Comparison of ENCODE assay signal across 30 cellular contexts in the genomic region with DNA sequence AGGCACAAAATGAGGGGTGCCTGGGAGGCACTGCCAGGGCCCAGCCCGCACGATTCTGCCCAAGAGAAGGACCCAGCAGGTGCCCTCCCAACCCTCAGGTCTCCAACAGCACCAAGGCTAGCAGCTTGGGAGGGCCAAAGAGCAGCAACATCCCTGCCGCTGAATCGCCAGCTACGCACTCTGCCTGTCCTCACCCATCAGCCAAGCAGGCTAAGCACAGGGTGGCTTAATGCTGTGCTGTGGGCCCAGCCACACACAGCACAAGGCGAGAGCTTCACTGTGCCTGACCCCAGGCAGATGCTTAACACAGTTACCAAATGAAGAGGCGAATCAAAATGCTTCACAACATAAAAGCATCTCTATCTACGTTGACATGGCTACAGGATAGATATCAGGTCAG.
"Had no signal": no experiment of that assay in that cellular context is flagged by ENCODE, and none has a peak within 500 bp of the region (broad histone marks: within the 10 kb centered on the region; RNA-seq: fewer than 3 reads in every experiment).

No MANE protein-coding gene starts in this region.

- ATAC-seq: activated CD4-positive, alpha-beta T cell treated with anti-CD3 and anti-CD28 coated beads for 36 hours; body of pancreas; gastrocnemius medialis; natural killer cell treated with Interleukin-12 subunit alpha and Interleukin-12 subunit beta and Interleukin-15 and Interleukin-18, amount 100 ng/mL, for 72 hours; sciatic nerve; stimulated activated effector memory CD8-positive, alpha-beta T cell treated with anti-CD3 and anti-CD28 coated beads, Interleukin-12 subunit alpha, Interleukin-12 subunit beta, amount 100 ng/mL, for 72 hours had no signal

- H3K27me3 ChIP-seq: adrenal gland, body of pancreas, gastrocnemius medialis, ovary had no signal

- H3K9me3 Mint-ChIP-seq: activated naive CD4-positive, alpha-beta T cell treated with anti-CD3 and anti-CD28 coated beads for 36 hours; activated naive CD8-positive, alpha-beta T cell treated with anti-CD3 and anti-CD28 coated beads for 36 hours; activated T-helper 1 cell treated with anti-CD3 and anti-CD28 coated beads, Interleukin-12 subunit alpha, Interleukin-12 subunit beta, Interleukin-2, Interleukin-4 antibody, amounts not matched to agents 30 ng/mL and 10 ng/mL and 1 ng/mL, durations not matched to agents 14 hours and 24 hours and 36 hours; natural killer cell treated with Interleukin-12 subunit alpha and Interleukin-12 subunit beta and Interleukin-15 and Interleukin-18, amount 100 ng/mL, for 72 hours; stimulated activated effector memory CD8-positive, alpha-beta T cell treated with anti-CD3 and anti-CD28 coated beads, Interleukin-12 subunit alpha, Interleukin-12 subunit beta, amount 100 ng/mL, for 72 hours; stimulated activated naive CD8-positive, alpha-beta T cell treated with anti-CD3 and anti-CD28 coated beads, Interleukin-15, Interleukin-2, amounts not matched to agents 100 ng/mL and 50 ng/mL, for 24 hours had no signal

- H3K4me3 Mint-ChIP-seq: activated CD4-positive, alpha-beta T cell treated with anti-CD3 and anti-CD28 coated beads for 36 hours; activated naive CD4-positive, alpha-beta T cell treated with anti-CD3 and anti-CD28 coated beads for 36 hours; activated naive CD8-positive, alpha-beta T cell treated with anti-CD3 and anti-CD28 coated beads for 36 hours; activated T-helper 1 cell treated with anti-CD3 and anti-CD28 coated beads, Interleukin-12 subunit alpha, Interleukin-12 subunit beta, Interleukin-2, Interleukin-4 antibody, amounts not matched to agents 30 ng/mL and 10 ng/mL and 1 ng/mL, durations not matched to agents 14 hours and 24 hours and 36 hours; natural killer cell treated with Interleukin-12 subunit alpha and Interleukin-12 subunit beta and Interleukin-15 and Interleukin-18, amount 100 ng/mL, for 72 hours; stimulated activated effector memory CD8-positive, alpha-beta T cell treated with anti-CD3 and anti-CD28 coated beads, Interleukin-12 subunit alpha, Interleukin-12 subunit beta, amount 100 ng/mL, for 72 hours; stimulated activated naive CD8-positive, alpha-beta T cell treated with anti-CD3 and anti-CD28 coated beads, Interleukin-15, Interleukin-2, amounts not matched to agents 100 ng/mL and 50 ng/mL, for 24 hours had no signal

- H3K9me3 ChIP-seq: adrenal gland, body of pancreas, gastrocnemius medialis, left ventricle myocardium inferior, mucosa of descending colon, ovary, thoracic aorta had no signal

- H3K27me3 Mint-ChIP-seq: activated CD4-positive, alpha-beta T cell treated with anti-CD3 and anti-CD28 coated beads for 36 hours; activated naive CD8-positive, alpha-beta T cell treated with anti-CD3 and anti-CD28 coated beads for 36 hours; natural killer cell treated with Interleukin-12 subunit alpha and Interleukin-12 subunit beta and Interleukin-15 and Interleukin-18, amount 100 ng/mL, for 72 hours; progenitor cell of endocrine pancreas; stimulated activated naive CD8-positive, alpha-beta T cell treated with anti-CD3 and anti-CD28 coated beads, Interleukin-15, Interleukin-2, amounts not matched to agents 100 ng/mL and 50 ng/mL, for 24 hours had no signal

- H3K4me3 ChIP-seq: adrenal gland, body of pancreas, gastrocnemius medialis, left ventricle myocardium inferior, lung, mucosa of descending colon, ovary, skin epidermis, thoracic aorta had no signal

- DNase-seq: activated CD4-positive, alpha-beta T cell treated with anti-CD3 and anti-CD28 coated beads for 36 hours; activated CD4-positive, alpha-beta T cell treated with anti-CD3 and anti-CD28 coated beads, Interleukin-2, amount 50 U/mL, for 4 hours; activated CD4-positive, CD25-positive, alpha-beta regulatory T cell; activated effector memory CD4-positive, alpha-beta T cell treated with anti-CD3 and anti-CD28 coated beads, Interleukin-2, amount 50 U/mL, for 16 hours; activated naive CD4-positive, alpha-beta T cell treated with anti-CD3 and anti-CD28 coated beads for 36 hours; activated naive CD8-positive, alpha-beta T cell treated with anti-CD3 and anti-CD28 coated beads for 36 hours; activated T-cell treated with anti-CD3 and anti-CD28 coated beads for 4 hours; adrenal gland; body of pancreas; dermis blood vessel endothelial cell; effector CD8-positive, alpha-beta T cell; erythroblast; gastrocnemius medialis; glutamatergic neuron; left ventricle myocardium inferior; mucosa of descending colon; ovary; stimulated activated CD4-positive, alpha-beta T cell treated with anti-CD3 and anti-CD28 coated beads, Interleukin-12 subunit alpha, Interleukin-12 subunit beta, amount 100 ng/mL, for 4 hours; stimulated activated CD4-positive, alpha-beta T cell treated with anti-CD3 and anti-CD28 coated beads, Interleukin-4, amount 100 ng/mL, for 24 hours; T-helper 2 cell; trophoblast cell had no signal

- H3K36me3 Mint-ChIP-seq: natural killer cell treated with Interleukin-12 subunit alpha and Interleukin-12 subunit beta and Interleukin-15 and Interleukin-18, amount 100 ng/mL, for 72 hours had no signal

- H3K36me3 ChIP-seq: ovary, thoracic aorta had no signal

- H3K4me1 Mint-ChIP-seq: activated naive CD8-positive, alpha-beta T cell treated with anti-CD3 and anti-CD28 coated beads for 36 hours had no signal

- H3K4me1 ChIP-seq: adrenal gland, body of pancreas, gastrocnemius medialis had no signal

- H3K27ac ChIP-seq: adrenal gland, body of pancreas, gastrocnemius medialis, left ventricle myocardium inferior, ovary, skin epidermis, thoracic aorta had no signal

- H3K27ac Mint-ChIP-seq: activated CD4-positive, alpha-beta T cell treated with anti-CD3 and anti-CD28 coated beads for 36 hours; activated naive CD4-positive, alpha-beta T cell treated with anti-CD3 and anti-CD28 coated beads for 36 hours; activated naive CD8-positive, alpha-beta T cell treated with anti-CD3 and anti-CD28 coated beads for 36 hours; activated T-helper 1 cell treated with anti-CD3 and anti-CD28 coated beads, Interleukin-12 subunit alpha, Interleukin-12 subunit beta, Interleukin-2, Interleukin-4 antibody, amounts not matched to agents 30 ng/mL and 10 ng/mL and 1 ng/mL, durations not matched to agents 14 hours and 24 hours and 36 hours; natural killer cell treated with Interleukin-12 subunit alpha and Interleukin-12 subunit beta and Interleukin-15 and Interleukin-18, amount 100 ng/mL, for 72 hours; progenitor cell of endocrine pancreas; stimulated activated effector memory CD8-positive, alpha-beta T cell treated with anti-CD3 and anti-CD28 coated beads, Interleukin-12 subunit alpha, Interleukin-12 subunit beta, amount 100 ng/mL, for 72 hours; stimulated activated naive CD8-positive, alpha-beta T cell treated with anti-CD3 and anti-CD28 coated beads, Interleukin-15, Interleukin-2, amounts not matched to agents 100 ng/mL and 50 ng/mL, for 24 hours had no signal
